9 cellular contexts compared by ENCODE assay signal in genomic region chr1:88731475-88731874, GRCh38. TPM values are rescaled to one million over a fixed set of nuclear protein-coding genes. Genes with fewer than 3 reads are reported as not detected.
DNase-seq lines count a peak whose midpoint lies in the region; ATAC-seq, FAIRE-seq and TF ChIP-seq lines count a peak whose summit lies in the region.
"Had no signal": no experiment of that assay in that cellular context is flagged by ENCODE, and none has a peak within 500 bp of the region (broad histone marks: within the 10 kb centered on the region; RNA-seq: fewer than 3 reads in every experiment).

No MANE protein-coding gene starts in this region.

- H3K4me1 ChIP-seq in left lung = peaks cover 8 to 28% of the 10 kb centered on the region in 2 donors
- no peaks in the 10 kb centered on the region for H3K4me1 ChIP-seq in Caco-2

- H3K27ac ChIP-seq in left lung = peak overlapping the region; percentile 43 to 59

- peaks cover 0 to 15% of the 10 kb centered on the region in 2 donors for H3K9me3 ChIP-seq in left lung
- H3K9me3 ChIP-seq in Caco-2 = no peaks in the 10 kb centered on the region

- H3K9me3 Mint-ChIP-seq in brain (peaks cover 29 to 42% (median 35%) of the 10 kb centered on the region in 5 experiments), Caco-2 (ENCODE audit: unreplicated experiment) (peaks cover 10% of the 10 kb centered on the region)

- POLR2A ChIA-PET in Caco-2 (lab: Charles Lee) = no interaction called here

- H3K36me3 ChIP-seq in left lung (no peaks in the 10 kb centered on the region), Caco-2 (ENCODE audit: control insufficient read depth, insufficient read depth, low read length) (no peaks in the 10 kb centered on the region)

- intact Hi-C loops in Right ventricle myocardium inferior (cut with DNase I) (no loop called here), cardiac septum (cut with DNase I) (no loop called here), left lung (cut with DNase I) (no loop called here), Caco-2 (cut with micrococcal nuclease; ENCODE audit: unreplicated experiment) (no loop called here)

- CTCF ChIA-PET in Caco-2 (lab: Charles Lee) = no interaction called here

- peaks cover 40% of the 10 kb centered on the region for H3K4me1 Mint-ChIP-seq in brain
- H3K4me1 Mint-ChIP-seq in Caco-2 (ENCODE audit: low read depth, unreplicated experiment) = no peaks in the 10 kb centered on the region

- peak overlapping the region in 4 of 5 experiments; percentile 3 to 51 (median 23) for H3K4me3 Mint-ChIP-seq in brain
- H3K4me3 Mint-ChIP-seq in Caco-2 (ENCODE audit: unreplicated experiment) = no peak overlapping the region
- H3K4me3 Mint-ChIP-seq: naive B cell had no signal

- H3K27ac Mint-ChIP-seq in brain (peak overlapping the region in 4 of 5 experiments; percentile 44 to 85 (median 78)), Caco-2 (ENCODE audit: unreplicated experiment) (no peak overlapping the region)

- peaks cover 80% of the 10 kb centered on the region for H3K36me3 Mint-ChIP-seq in brain
- peaks cover 16% of the 10 kb centered on the region for H3K36me3 Mint-ChIP-seq in Caco-2 (ENCODE audit: insufficient read depth, unreplicated experiment)

- H3K4me3 ChIP-seq in left lung (no peak overlapping the region), Caco-2 (ENCODE audit: low read depth, low read length) (no peak overlapping the region)

- no TSS peak for BruUV-seq in Caco-2 (replicated peaks; lab: Mats Ljungman, UMichigan)

- no peak for DNase-seq in Right ventricle myocardium inferior (ENCODE audit: missing footprints)
- no peak for DNase-seq in cardiac septum (ENCODE audit: low spot score)
- no peak for DNase-seq in left lung
- DNase-seq in GM19239 (ENCODE audit: insufficient read length, low spot score) = no peak
- no peak for DNase-seq in GM19238 (ENCODE audit: insufficient read length, low spot score)
- DNase-seq in Caco-2 = no peak
- DNase-seq: naive B cell had no signal

- H3K27me3 Mint-ChIP-seq in brain = no peaks in the 10 kb centered on the region
- no peaks in the 10 kb centered on the region for H3K27me3 Mint-ChIP-seq in Caco-2 (ENCODE audit: insufficient read depth, unreplicated experiment)
- H3K27me3 Mint-ChIP-seq: naive B cell had no signal

- no peak for FAIRE-seq in GM19239 (lab: Jason Lieb, UNC)

- TF ChIP-seq CTCF in brain (conservative IDR thresholded peaks at IDR 0.05) (no peak), left lung (IDR thresholded peaks at IDR 0.05) (no peak), Caco-2 (IDR thresholded peaks at IDR 0.05; ENCODE audit: insufficient read depth in 1 of 2, low read depth in 1 of 2, low read length in 1 of 2, severe bottlenecking in 1 of 2, unreplicated experiment in 1 of 2) (no peak)

- H3K27me3 ChIP-seq in left lung (no peaks in the 10 kb centered on the region), Caco-2 (replicated peaks; ENCODE audit: control insufficient read depth, insufficient read depth, low read length) (no peaks in the 10 kb centered on the region)

- ATAC-seq in Right ventricle myocardium inferior (peak; percentile 59), left lung (peak; percentile 84), GM18909 (IDR thresholded peaks at IDR 0.05; ENCODE audit: poor library complexity, unreplicated experiment) (no peak)

RNA-seq across cellular contexts. Expression of gene PKN2, which starts 47.4 kb away (rescaled TPM):
- 29.7 TPM for total RNA-seq in Right ventricle myocardium inferior
- 27.0 TPM for total RNA-seq in cardiac septum
- polyA plus RNA-seq in brain (ENCODE audit: insufficient read depth, low read depth, low replicate concordance) = 5.1 TPM
- 10 to 100 TPM; 41.7 to 50.3 TPM for total RNA-seq in left lung
- total RNA-seq in Caco-2 (2022) = 31.5 and 33.4 TPM in 2 replicates
